8 cellular contexts compared by ENCODE assay signal in the genomic region with DNA sequence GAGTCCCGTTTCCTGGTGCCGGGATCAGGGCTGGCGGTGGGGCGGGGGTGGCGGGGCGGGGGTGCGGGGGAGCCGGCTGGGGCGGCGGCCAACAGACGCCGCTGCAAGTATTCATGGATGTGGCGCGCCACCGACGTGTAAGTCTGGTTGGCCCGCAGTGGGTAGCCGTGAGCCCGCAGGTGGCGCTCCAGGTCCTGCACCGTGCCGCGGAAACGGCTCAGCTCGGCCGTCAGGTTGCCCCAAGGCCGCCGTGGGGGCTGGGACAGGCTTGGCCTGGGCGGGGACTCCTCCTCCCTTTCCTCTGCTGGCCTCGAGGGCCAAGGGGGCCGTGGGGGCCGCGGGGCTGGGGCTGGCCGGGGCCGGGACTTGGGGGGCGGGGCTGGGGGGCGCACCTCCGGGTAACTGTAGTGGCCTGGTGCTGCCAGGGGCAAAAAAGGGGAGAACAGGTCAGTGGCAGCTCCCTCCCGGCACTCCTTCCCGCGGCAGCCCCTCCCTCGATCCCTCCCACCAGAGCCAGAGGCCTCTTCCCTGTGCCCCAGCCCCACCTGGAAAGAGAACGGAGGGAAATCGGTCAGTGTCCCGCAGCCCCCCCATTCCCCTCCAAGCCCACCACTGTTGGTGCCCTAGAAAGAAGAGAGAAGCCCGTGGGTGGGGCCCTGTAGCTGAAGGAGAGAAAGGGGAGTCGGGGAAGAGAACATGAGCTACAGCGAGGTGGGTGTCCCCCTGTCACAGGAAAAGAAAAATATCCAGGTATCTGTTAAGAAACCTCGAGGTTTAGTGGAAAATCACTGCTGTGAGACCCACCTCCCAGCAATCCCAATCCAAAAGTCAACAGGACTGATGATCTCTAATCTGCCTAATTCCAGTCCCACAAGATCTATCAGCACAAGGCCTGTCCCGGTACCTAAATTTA. TPM values are rescaled to one million over a fixed set of nuclear protein-coding genes. Genes with fewer than 3 reads are reported as not detected.
DNase-seq lines count a peak whose midpoint lies in the region; ATAC-seq and TF ChIP-seq lines count a peak whose summit lies in the region.

No MANE protein-coding gene starts in this region.

- H3K36me3 Mint-ChIP-seq in GM23338 (ENCODE audit: low read depth) (no peaks in the 10 kb centered on the region; the same call in 2 of the 3 replicates), progenitor cell of endocrine pancreas (ENCODE audit: insufficient read depth) (no peaks in the 10 kb centered on the region)
- peaks cover 5% of the 10 kb centered on the region for H3K36me3 Mint-ChIP-seq in activated T-helper 17 cell treated with anti-CD3 and anti-CD28 coated beads, Interleukin-2, amount 50 U/mL, for 72 hours (ENCODE audit: low read depth)

- no peaks in the 10 kb centered on the region for H3K79me2 ChIP-seq in GM23338 (replicated peaks; ENCODE audit: insufficient read depth)

- ATAC-seq in GM23338 (peak; percentile 94), Panc1 (peak; percentile 95), foreskin keratinocyte (peak; percentile 70), HG03108 (IDR thresholded peaks at IDR 0.05; ENCODE audit: unreplicated experiment) (no peak), GM19351 (IDR thresholded peaks at IDR 0.05; ENCODE audit: unreplicated experiment) (no peak)
- ATAC-seq in activated T-helper 17 cell treated with anti-CD3 and anti-CD28 coated beads, Interleukin-2, amount 50 U/mL, for 72 hours (replicated peaks), result peak; percentile 73

- CTCF ChIA-PET in Panc1 (lab: Charles Lee), result interaction anchor here (0.6 to 1.0 kb wide), 2 partner anchors 10 to 84 kb away, joined by 3 read pairs; no protein-coding TSS in a partner anchor

- peak overlapping the region; percentile 95 for H2AFZ ChIP-seq in GM23338

- peaks cover 3% of the 10 kb centered on the region; the same call in 1 of the 2 replicates for H3K4me1 ChIP-seq in GM23338 (ENCODE audit: insufficient read depth)
- no peaks in the 10 kb centered on the region for H3K4me1 ChIP-seq in Panc1 (ENCODE audit: control insufficient read depth, insufficient read depth, low read length)
- peaks cover 7% of the 10 kb centered on the region for H3K4me1 ChIP-seq in foreskin keratinocyte
- H3K4me1 ChIP-seq in vagina, result peaks cover 46% of the 10 kb centered on the region

- H3K4me1 Mint-ChIP-seq in GM23338, result peaks cover 16% of the 10 kb centered on the region
- H3K4me1 Mint-ChIP-seq in activated T-helper 17 cell treated with anti-CD3 and anti-CD28 coated beads, Interleukin-2, amount 50 U/mL, for 72 hours, result peaks cover 12% of the 10 kb centered on the region
- H3K4me1 Mint-ChIP-seq in progenitor cell of endocrine pancreas (ENCODE audit: low read depth), result peaks cover 12% of the 10 kb centered on the region

- intact Hi-C loops in Panc1 (cut with micrococcal nuclease; ENCODE audit: unreplicated experiment) (no loop called here), vagina (cut with DNase I) (loop anchor here (2.0 kb wide), 1 partner anchor 23 kb away; no protein-coding TSS in a partner anchor)

- H4K20me1 ChIP-seq in GM23338 (replicated peaks; ENCODE audit: insufficient read depth), result no peaks in the 10 kb centered on the region

- peak overlapping the region; percentile 55 for H3K4me3 ChIP-seq in GM23338
- no peak overlapping the region for H3K4me3 ChIP-seq in Panc1 (ENCODE audit: low read depth in 2 of 2, low read length in 2 of 2)
- H3K4me3 ChIP-seq in vagina, result peak overlapping the region; percentile 32 to 37

- TF ChIP-seq POLR2A in vagina (IDR thresholded peaks at IDR 0.05), result no peak

- H3K27me3 ChIP-seq in GM23338 (ENCODE audit: insufficient read depth) (peaks cover 11% of the 10 kb centered on the region), Panc1 (ENCODE audit: control insufficient read depth, insufficient read depth, low read length) (no peaks in the 10 kb centered on the region), foreskin keratinocyte (peaks cover 35% of the 10 kb centered on the region), vagina (no peaks in the 10 kb centered on the region)

- in situ Hi-C loops in Panc1 (cut with HindIII; ENCODE audit: low pct_unique_long_range_greater_than_20kb, low sequenced_read_pairs), result no loop called here

- no peaks in the 10 kb centered on the region for H3F3A ChIP-seq in GM23338 (replicated peaks; ENCODE audit: low read depth)

- no peak overlapping the region for H3K27ac ChIP-seq in GM23338 (ENCODE audit: low read depth)
- no peak overlapping the region; the same call in 1 of the 2 replicates for H3K27ac ChIP-seq in Panc1 (ENCODE audit: low read length)
- no peak overlapping the region for H3K27ac ChIP-seq in foreskin keratinocyte
- peak overlapping the region; percentile 96 for H3K27ac ChIP-seq in vagina

- H3K9me3 Mint-ChIP-seq in GM23338, result no peaks in the 10 kb centered on the region; the same call in 2 of the 3 replicates
- H3K9me3 Mint-ChIP-seq in activated T-helper 17 cell treated with anti-CD3 and anti-CD28 coated beads, Interleukin-2, amount 50 U/mL, for 72 hours, result no peaks in the 10 kb centered on the region
- H3K9me3 Mint-ChIP-seq in progenitor cell of endocrine pancreas (ENCODE audit: low read depth), result no peaks in the 10 kb centered on the region

- no peaks in the 10 kb centered on the region for H3K9me2 ChIP-seq in GM23338 (ENCODE audit: insufficient read depth)

- H3K27ac Mint-ChIP-seq in GM23338 (no peak overlapping the region; the same call in 1 of the 2 replicates), progenitor cell of endocrine pancreas (peak overlapping the region; percentile 85)
- no peak overlapping the region for H3K27ac Mint-ChIP-seq in activated T-helper 17 cell treated with anti-CD3 and anti-CD28 coated beads, Interleukin-2, amount 50 U/mL, for 72 hours

- peak overlapping the region; percentile 62 for H3K4me3 Mint-ChIP-seq in GM23338
- no peak overlapping the region for H3K4me3 Mint-ChIP-seq in activated T-helper 17 cell treated with anti-CD3 and anti-CD28 coated beads, Interleukin-2, amount 50 U/mL, for 72 hours
- H3K4me3 Mint-ChIP-seq in progenitor cell of endocrine pancreas (ENCODE audit: low read depth), result peak overlapping the region; percentile 24

- H3K9me3 ChIP-seq in Panc1 (ENCODE audit: control insufficient read depth, insufficient read depth, low read depth, low read length) (no peaks in the 10 kb centered on the region), vagina (no peaks in the 10 kb centered on the region)

- DNase-seq in GM23338 (ENCODE audit: low spot score), result peak; percentile 97
- DNase-seq in Panc1 (ENCODE audit: low read depth, low spot score), result peak; percentile 10
- peak in 1 of 2 donors; percentile 42 for DNase-seq in foreskin keratinocyte
- DNase-seq in progenitor cell of endocrine pancreas (ENCODE audit: low spot score, unreplicated experiment), result peak; percentile 70
- no peak for DNase-seq in vagina (ENCODE audit: extremely low spot score in 2 of 2)

- POLR2A ChIA-PET in Panc1 (lab: Charles Lee), result no interaction called here

- peaks cover 24% of the 10 kb centered on the region for H3K27me3 Mint-ChIP-seq in GM23338 (ENCODE audit: insufficient read depth, low read depth, poor library complexity)
- peaks cover 45% of the 10 kb centered on the region for H3K27me3 Mint-ChIP-seq in activated T-helper 17 cell treated with anti-CD3 and anti-CD28 coated beads, Interleukin-2, amount 50 U/mL, for 72 hours
- peaks cover 41% of the 10 kb centered on the region for H3K27me3 Mint-ChIP-seq in progenitor cell of endocrine pancreas

- peak overlapping the region; percentile 73 for H3K4me2 ChIP-seq in GM23338

- no peaks in the 10 kb centered on the region for H3K36me3 ChIP-seq in GM23338 (ENCODE audit: insufficient read depth)
- H3K36me3 ChIP-seq in Panc1 (ENCODE audit: control insufficient read depth, insufficient read depth, low read length), result no peaks in the 10 kb centered on the region
- H3K36me3 ChIP-seq in vagina, result peaks cover 0 to 7% of the 10 kb centered on the region in 2 donors

- TF ChIP-seq CTCF in GM23338 (conservative IDR thresholded peaks at IDR 0.05; ENCODE audit: low read depth in 2 of 2) (peak; percentile 29 to 84; a peak in 3 of 4 replicates), Panc1 (IDR thresholded peaks at IDR 0.05) (peak; percentile 85), foreskin keratinocyte (conservative IDR thresholded peaks at IDR 0.05) (peak; percentile 84), progenitor cell of endocrine pancreas (IDR thresholded peaks at IDR 0.05; ENCODE audit: unreplicated experiment) (peak; percentile 59), vagina (IDR thresholded peaks at IDR 0.05) (peak in 2 of 3 experiments; percentile 25 to 53)

- no TSS peak for BruUV-seq in Panc1 (replicated peaks; lab: Mats Ljungman, UMichigan)

RNA-seq across cellular contexts. Expression of a gene that starts 21.3 kb away (rescaled TPM):
- 3.4 and 6.0 TPM in 2 replicates for total RNA-seq in GM23338 (2014; rRNA removed; shearing (Covaris generic))
- polyA plus RNA-seq in GM23338 (2016; fragmentation: Nextera tagmentation; extraction: Ambion mirVana) (1.1 and 2.0 TPM in 2 replicates), foreskin keratinocyte (0.03 and 0.07 TPM in 2 replicates)
- total RNA-seq in Panc1 (2021; ENCODE audit: unreplicated experiment) (1.8 TPM), foreskin keratinocyte (0.07 and 0.31 TPM in 2 replicates), progenitor cell of endocrine pancreas (10.3 and 14.6 TPM in 2 replicates), vagina (207 TPM)
- polyA plus RNA-seq in Panc1 (2012; ENCODE audit: insufficient read length), result 0.42 TPM
- 10 to 100 TPM in 1 of 2 donors, 1 to 10 TPM in 1; 7.2 to 26.8 TPM for total RNA-seq in activated T-helper 17 cell treated with anti-CD3 and anti-CD28 coated beads, Interleukin-2, amount 50 U/mL, for 72 hours

RNA-seq across cellular contexts. Expression of a gene that starts 40.2 kb away (rescaled TPM):
- total RNA-seq in GM23338 (2014; rRNA removed; shearing (Covaris generic)), result 21.7 and 24.9 TPM in 2 replicates
- polyA plus RNA-seq in GM23338 (2016; fragmentation: Nextera tagmentation; extraction: Ambion mirVana) (25.9 and 26.1 TPM in 2 replicates), foreskin keratinocyte (51.9 and 54.1 TPM in 2 replicates)
- total RNA-seq in Panc1 (2021; ENCODE audit: unreplicated experiment) (127 TPM), foreskin keratinocyte (39.5 and 41.7 TPM in 2 replicates), progenitor cell of endocrine pancreas (89.4 and 95.0 TPM in 2 replicates), vagina (76.6 TPM)
- polyA plus RNA-seq in Panc1 (2012; ENCODE audit: insufficient read length), result 121 TPM
- 10 to 100 TPM; 73.4 to 99.9 TPM for total RNA-seq in activated T-helper 17 cell treated with anti-CD3 and anti-CD28 coated beads, Interleukin-2, amount 50 U/mL, for 72 hours

RNA-seq across cellular contexts. Expression of a gene that starts 42.3 kb away (rescaled TPM):
- total RNA-seq in GM23338 (2014; rRNA removed; shearing (Covaris generic)), result 6.4 and 7.5 TPM in 2 replicates
- polyA plus RNA-seq in GM23338 (2016; fragmentation: Nextera tagmentation; extraction: Ambion mirVana) (7.6 and 9.6 TPM in 2 replicates), foreskin keratinocyte (11.0 and 12.5 TPM in 2 replicates)
- total RNA-seq in Panc1 (2021; ENCODE audit: unreplicated experiment) (7.4 TPM), foreskin keratinocyte (7.5 and 8.6 TPM in 2 replicates), progenitor cell of endocrine pancreas (8.4 and 8.7 TPM in 2 replicates), vagina (2.7 TPM)
- polyA plus RNA-seq in Panc1 (2012; ENCODE audit: insufficient read length), result 6.2 TPM
- total RNA-seq in activated T-helper 17 cell treated with anti-CD3 and anti-CD28 coated beads, Interleukin-2, amount 50 U/mL, for 72 hours, result 1 to 10 TPM; 7.4 to 9.3 TPM

RNA-seq across cellular contexts. Expression of a gene that starts 49.6 kb away (rescaled TPM):
- not detected in 2 replicates for total RNA-seq in GM23338 (2014; rRNA removed; shearing (Covaris generic))
- polyA plus RNA-seq in GM23338 (2016; fragmentation: Nextera tagmentation; extraction: Ambion mirVana) (0.10 TPM in 1 of 2 replicates, not detected in the other), foreskin keratinocyte (0.04 TPM in 1 of 2 replicates, not detected in the other)
- total RNA-seq in Panc1 (2021; ENCODE audit: unreplicated experiment) (1.1 TPM), foreskin keratinocyte (not detected in 2 replicates), progenitor cell of endocrine pancreas (0.38 and 0.67 TPM in 2 replicates), vagina (9.3 TPM)
- not detected for polyA plus RNA-seq in Panc1 (2012; ENCODE audit: insufficient read length)
- under 1 TPM; 0.16 to 0.91 TPM for total RNA-seq in activated T-helper 17 cell treated with anti-CD3 and anti-CD28 coated beads, Interleukin-2, amount 50 U/mL, for 72 hours

Comparison
In these comparisons a context has a peak if more than half of its experiments do, and no peak if none do; other contexts are left out.
1. ATAC-seq: peak in GM23338 (single experiment), Panc1 (single experiment), activated T-helper 17 cell treated with anti-CD3 and anti-CD28 coated beads, Interleukin-2, amount 50 U/mL, for 72 hours (single experiment) and foreskin keratinocyte (single experiment); none in HG03108 (single experiment) and GM19351 (single experiment).
2. DNase-seq: peak in GM23338 (single experiment), Panc1 (single experiment) and progenitor cell of endocrine pancreas (single experiment); none in vagina (0 of 2).
3. H3K4me3 ChIP-seq: peak in GM23338 (single experiment) and vagina (2 of 2); none in Panc1 (0 of 2).
4. Peak in every context shown above with its lines, with median percentiles within 50 percentile points of each other: CTCF ChIP-seq.